In genomic region chr6:167949121-167949684, GRCh38 we compare ENCODE assay signal across 27 cellular contexts. TPM values are rescaled to one million over a fixed set of nuclear protein-coding genes. Genes with fewer than 3 reads are reported as not detected.
"Had no signal": no experiment of that assay in that cellular context is flagged by ENCODE, and none has a peak within 500 bp of the region (broad histone marks: within the 10 kb centered on the region; RNA-seq: fewer than 3 reads in every experiment).

No MANE protein-coding gene starts in this region.

- H3K36me3 Mint-ChIP-seq: natural killer cell treated with Interleukin-12 subunit alpha and Interleukin-12 subunit beta and Interleukin-15 and Interleukin-18, amount 100 ng/mL, for 72 hours had no signal

- H3K9me3 Mint-ChIP-seq: activated naive CD8-positive, alpha-beta T cell treated with anti-CD3 and anti-CD28 coated beads for 36 hours; activated T-cell treated with anti-CD3 and anti-CD28 coated beads, Interleukin-2, amount 50 U/mL, for 24 hours; dendritic cell treated with granulocyte-macrophage colony-stimulating factor and Interleukin-4, amounts not matched to agents 40 ng/mL and 50 ng/mL, for 4 days; natural killer cell treated with Interleukin-12 subunit alpha and Interleukin-12 subunit beta and Interleukin-15 and Interleukin-18, amount 100 ng/mL, for 72 hours; stimulated activated naive B cell treated with anti-CD40 and anti-IgM and Interleukin-4, amounts not matched to agents 10 μg/mL and 1 μg/mL and 100 μg/mL, for 72 hours; T-helper 2 cell treated with Interferon-gamma antibody and Interleukin-4, amounts not matched to agents 5 μg/mL and 100 μg/mL, for 36 hours had no signal

- H3K4me3 ChIP-seq: lower lobe of right lung, ovary, psoas muscle, transverse colon, uterus had no signal

- H3K27ac Mint-ChIP-seq: activated naive CD8-positive, alpha-beta T cell treated with anti-CD3 and anti-CD28 coated beads for 36 hours; activated T-cell treated with anti-CD3 and anti-CD28 coated beads, Interleukin-2, amount 50 U/mL, for 24 hours; dendritic cell treated with granulocyte-macrophage colony-stimulating factor and Interleukin-4, amounts not matched to agents 40 ng/mL and 50 ng/mL, for 4 days; natural killer cell treated with Interleukin-12 subunit alpha and Interleukin-12 subunit beta and Interleukin-15 and Interleukin-18, amount 100 ng/mL, for 72 hours; stimulated activated naive B cell treated with anti-CD40 and anti-IgM and Interleukin-4, amounts not matched to agents 10 μg/mL and 1 μg/mL and 100 μg/mL, for 72 hours; T-helper 2 cell treated with Interferon-gamma antibody and Interleukin-4, amounts not matched to agents 5 μg/mL and 100 μg/mL, for 36 hours had no signal

- H3K36me3 ChIP-seq: ovary, uterus had no signal

- H3K27me3 ChIP-seq: neutrophil, ovary, transverse colon, uterus had no signal

- DNase-seq: activated CD4-positive, alpha-beta T cell treated with anti-CD3 and anti-CD28 coated beads, Interleukin-2, amount 50 U/mL, for 1 hour; activated CD4-positive, CD25-positive, alpha-beta regulatory T cell treated with anti-CD3 and anti-CD28 coated beads, Interleukin-2, amount 50 U/mL, for 72 hours; activated CD8-positive, alpha-beta memory T cell treated with anti-CD3 and anti-CD28 coated beads, Interleukin-2, amount 50 U/mL, for 4 hours; activated naive CD4-positive, alpha-beta T cell treated with Interleukin-2 at 50 U/mL for 16 hours; activated naive CD8-positive, alpha-beta T cell treated with anti-CD3 and anti-CD28 coated beads for 36 hours; activated T-cell treated with anti-CD3 and anti-CD28 coated beads, Interleukin-2, amount 50 U/mL, for 24 hours; amniotic stem cell; effector CD4-positive, alpha-beta T cell; erythroblast; foreskin fibroblast; kidney; lower lobe of right lung; ovary; psoas muscle; stimulated activated CD4-positive, alpha-beta T cell treated with anti-CD3 and anti-CD28 coated beads, Interleukin-2, amount 100 ng/mL, for 48 hours; stimulated activated CD8-positive, alpha-beta memory T cell treated with anti-CD3 and anti-CD28 coated beads, Interleukin-4, amount 100 ng/mL, for 48 hours; stimulated activated naive B cell treated with anti-CD40 and anti-IgM and Interleukin-4, amounts not matched to agents 10 μg/mL and 1 μg/mL and 100 μg/mL, for 72 hours; transverse colon; uterus; WERI-Rb-1 had no signal

- H3K4me3 Mint-ChIP-seq: activated naive CD8-positive, alpha-beta T cell treated with anti-CD3 and anti-CD28 coated beads for 36 hours; activated T-cell treated with anti-CD3 and anti-CD28 coated beads, Interleukin-2, amount 50 U/mL, for 24 hours; dendritic cell treated with granulocyte-macrophage colony-stimulating factor and Interleukin-4, amounts not matched to agents 40 ng/mL and 50 ng/mL, for 4 days; natural killer cell treated with Interleukin-12 subunit alpha and Interleukin-12 subunit beta and Interleukin-15 and Interleukin-18, amount 100 ng/mL, for 72 hours; stimulated activated naive B cell treated with anti-CD40 and anti-IgM and Interleukin-4, amounts not matched to agents 10 μg/mL and 1 μg/mL and 100 μg/mL, for 72 hours; T-helper 2 cell treated with Interferon-gamma antibody and Interleukin-4, amounts not matched to agents 5 μg/mL and 100 μg/mL, for 36 hours had no signal

- H3K9me3 ChIP-seq: lower lobe of right lung, neutrophil, ovary, psoas muscle, transverse colon, uterus had no signal

- H3K4me1 Mint-ChIP-seq: activated naive CD8-positive, alpha-beta T cell treated with anti-CD3 and anti-CD28 coated beads for 36 hours; stimulated activated naive B cell treated with anti-CD40 and anti-IgM and Interleukin-4, amounts not matched to agents 10 μg/mL and 1 μg/mL and 100 μg/mL, for 72 hours had no signal

- H3K27ac ChIP-seq: lower lobe of right lung, neutrophil, ovary, psoas muscle, transverse colon, uterus, WERI-Rb-1 had no signal

- H3K4me1 ChIP-seq: lower lobe of right lung, psoas muscle, uterus had no signal

- H3K27me3 Mint-ChIP-seq: activated naive CD8-positive, alpha-beta T cell treated with anti-CD3 and anti-CD28 coated beads for 36 hours; activated T-cell treated with anti-CD3 and anti-CD28 coated beads, Interleukin-2, amount 50 U/mL, for 24 hours; dendritic cell treated with granulocyte-macrophage colony-stimulating factor and Interleukin-4, amounts not matched to agents 40 ng/mL and 50 ng/mL, for 4 days; natural killer cell treated with Interleukin-12 subunit alpha and Interleukin-12 subunit beta and Interleukin-15 and Interleukin-18, amount 100 ng/mL, for 72 hours; stimulated activated naive B cell treated with anti-CD40 and anti-IgM and Interleukin-4, amounts not matched to agents 10 μg/mL and 1 μg/mL and 100 μg/mL, for 72 hours had no signal

- ATAC-seq: lower lobe of right lung; natural killer cell treated with Interleukin-12 subunit alpha and Interleukin-12 subunit beta and Interleukin-15 and Interleukin-18, amount 100 ng/mL, for 72 hours; psoas muscle; sciatic nerve; stimulated activated naive B cell treated with anti-CD40 and anti-IgM and Interleukin-4, amounts not matched to agents 10 μg/mL and 1 μg/mL and 100 μg/mL, for 72 hours had no signal

RNA-seq across cellular contexts. Expression of gene KIF25, which starts 48.3 kb away (rescaled TPM):
- total RNA-seq: activated naive CD8-positive, alpha-beta T cell treated with anti-CD3 and anti-CD28 coated beads for 36 hours; glomerular endothelial cell; kidney; natural killer cell treated with Interleukin-12 subunit alpha and Interleukin-12 subunit beta and Interleukin-15 and Interleukin-18, amount 100 ng/mL, for 72 hours; transverse colon had no signal
- polyA plus RNA-seq: fibroblast of lung had no signal
